In genomic region chr5:123428521-123429220, GRCh38 we compare ENCODE assay signal across 1 cellular context.
TF ChIP-seq lines count a peak whose summit lies in the region.

No MANE protein-coding gene starts in this region.

TF ChIP-seq in GM23338, 12 proteins besides CTCF, POLR2A, EP300 and RAD21 (continued from another document):
- TF ChIP-seq EZH2 (IDR thresholded peaks at IDR 0.05; ENCODE audit: low read depth, unreplicated experiment) (no peak), NANOG (IDR thresholded peaks at IDR 0.05; ENCODE audit: borderline replicate concordance) (no peak), POLR2AphosphoS5 (IDR thresholded peaks at IDR 0.05; ENCODE audit: low read depth) (no peak), ZNF114 (CRISPR knock-in tag; IDR thresholded peaks at IDR 0.05) (no peak), EZH2phosphoT487 (IDR thresholded peaks at IDR 0.05; ENCODE audit: unreplicated experiment) (no peak), ZNF331 (CRISPR knock-in tag; IDR thresholded peaks at IDR 0.05; ENCODE audit: low read depth) (no peak), ZNF462 (CRISPR knock-in tag; IDR thresholded peaks at IDR 0.05) (no peak), STAT1 (IDR thresholded peaks at IDR 0.05; ENCODE audit: unreplicated experiment) (no peak), CREB1 (CRISPR knock-in tag; IDR thresholded peaks at IDR 0.05; ENCODE audit: low read depth) (no peak), REST (IDR thresholded peaks at IDR 0.05; ENCODE audit: unreplicated experiment) (no peak)
